Comparison of ENCODE assay signal across 19 cellular contexts in genomic region chr11:70525006-70525405, GRCh38.
DNase-seq lines count a peak whose midpoint lies in the region; ATAC-seq and TF ChIP-seq lines count a peak whose summit lies in the region.
"Had no signal": no experiment of that assay in that cellular context is flagged by ENCODE, and none has a peak within 500 bp of the region (broad histone marks: within the 10 kb centered on the region; RNA-seq: fewer than 3 reads in every experiment).

No MANE protein-coding gene starts in this region.

- TF ChIP-seq CTCF in BE2C (IDR thresholded peaks at IDR 0.05; ENCODE audit: low read depth, low read length) (no peak), GM23338 (conservative IDR thresholded peaks at IDR 0.05; ENCODE audit: low read depth in 2 of 2) (no peak), OCI-LY3 (IDR thresholded peaks at IDR 0.05; ENCODE audit: low read depth, low read length) (no peak)

- no peak overlapping the region; the same call in none of the 2 replicates for H3K27ac Mint-ChIP-seq in GM23338
- H3K27ac Mint-ChIP-seq: CD8-positive, alpha-beta memory T cell; HFFc6; stimulated activated naive CD8-positive, alpha-beta T cell treated with anti-CD3 and anti-CD28 coated beads, Interleukin-15, Interleukin-2, amounts not matched to agents 100 ng/mL and 50 ng/mL, for 24 hours had no signal

- H3K4me3 ChIP-seq in BE2C (ENCODE audit: low read depth, low read length) (no peak overlapping the region), GM23338 (no peak overlapping the region), OCI-LY3 (ENCODE audit: low read length) (peak overlapping the region; percentile 67), right cardiac atrium (ENCODE audit: low read length) (no peak overlapping the region)
- H3K4me3 ChIP-seq: sigmoid colon, transverse colon had no signal

- ATAC-seq in GM23338 = no peak; the same call in 2 of the 3 replicates
- ATAC-seq in right cardiac atrium = no peak
- ATAC-seq in GM21723 (IDR thresholded peaks at IDR 0.05; ENCODE audit: unreplicated experiment) = no peak
- ATAC-seq in HG02870 (IDR thresholded peaks at IDR 0.05; ENCODE audit: unreplicated experiment) = no peak

- DNase-seq in BE2C = peak; percentile 72
- DNase-seq in GM23338 (ENCODE audit: low spot score) = no peak
- DNase-seq in right cardiac atrium = peak in 2 of 3 donors; percentile 3 to 30
- no peak for DNase-seq in CD1c-positive myeloid dendritic cell (ENCODE audit: extremely low spot score)
- DNase-seq in stimulated activated CD4-positive, alpha-beta T cell treated with anti-CD3 and anti-CD28 coated beads, Interleukin-4, amount 100 ng/mL, for 4 hours = no peak
- DNase-seq: activated CD8-positive, alpha-beta memory T cell treated with anti-CD3 and anti-CD28 coated beads, Interleukin-2, amount 50 U/mL, for 48 hours; activated effector memory CD4-positive, alpha-beta T cell treated with Interleukin-2 at 50 U/mL for 16 hours; amniotic stem cell; CD8-positive, alpha-beta memory T cell; HFFc6; KG1; MV-4-11; sigmoid colon; T-helper 1 cell; transverse colon had no signal

- no peaks in the 10 kb centered on the region for H3F3A ChIP-seq in GM23338 (replicated peaks; ENCODE audit: low read depth)

- H3K9me3 ChIP-seq in BE2C (no peaks in the 10 kb centered on the region), OCI-LY3 (ENCODE audit: insufficient read depth, low read length) (peaks cover 5% of the 10 kb centered on the region; the same call in 1 of the 2 replicates), right cardiac atrium (ENCODE audit: control insufficient read depth, low read length) (no peaks in the 10 kb centered on the region)
- H3K9me3 ChIP-seq: sigmoid colon, transverse colon had no signal

- 0 out of 3 replicates have a peak, but pooled peaks cover 3% of the 10 kb centered on the region for H3K9me3 Mint-ChIP-seq in GM23338
- H3K9me3 Mint-ChIP-seq: stimulated activated naive CD8-positive, alpha-beta T cell treated with anti-CD3 and anti-CD28 coated beads, Interleukin-15, Interleukin-2, amounts not matched to agents 100 ng/mL and 50 ng/mL, for 24 hours had no signal

- H3K79me2 ChIP-seq in GM23338 (replicated peaks; ENCODE audit: insufficient read depth) = peaks cover 11% of the 10 kb centered on the region; the same call in 1 of the 2 replicates
- no peaks in the 10 kb centered on the region for H3K79me2 ChIP-seq in OCI-LY3 (ENCODE audit: low read length)

- H3K4me2 ChIP-seq in GM23338 (peak overlapping the region; percentile 71), OCI-LY3 (ENCODE audit: low read length) (peak overlapping the region; percentile 85)

- H3K9ac ChIP-seq in OCI-LY3 (ENCODE audit: low read length) = peak overlapping the region; percentile 38; the same call in 1 of the 2 replicates

- peaks cover 31% of the 10 kb centered on the region for H3K27me3 Mint-ChIP-seq in GM23338 (ENCODE audit: insufficient read depth, low read depth, poor library complexity)

- H3K27ac ChIP-seq in GM23338 (ENCODE audit: low read depth) (peak overlapping the region; percentile 69; the same call in 1 of the 2 replicates), OCI-LY3 (ENCODE audit: low read length) (peak overlapping the region; percentile 27), right cardiac atrium (ENCODE audit: low read length) (no peak overlapping the region)
- H3K27ac ChIP-seq: sigmoid colon, transverse colon had no signal

- 63% methylated on average over 9 of the region's 9 CpGs for WGBS in right cardiac atrium

- intact Hi-C loops in right cardiac atrium (cut with DNase I) = no loop called here

- H3K36me3 Mint-ChIP-seq in GM23338 (ENCODE audit: low read depth) = peaks cover 3% of the 10 kb centered on the region; the same call in 1 of the 3 replicates
- H3K36me3 Mint-ChIP-seq: CD8-positive, alpha-beta memory T cell had no signal

- H3K36me3 ChIP-seq in BE2C (no peaks in the 10 kb centered on the region), GM23338 (ENCODE audit: insufficient read depth) (no peaks in the 10 kb centered on the region), OCI-LY3 (replicated peaks; ENCODE audit: low read depth, low read length) (no peaks in the 10 kb centered on the region)
- H3K36me3 ChIP-seq: sigmoid colon, transverse colon had no signal

- H3K4me1 ChIP-seq in BE2C (peaks cover 28% of the 10 kb centered on the region), GM23338 (ENCODE audit: insufficient read depth) (peaks cover 25% of the 10 kb centered on the region), OCI-LY3 (ENCODE audit: low read length) (peaks cover 56% of the 10 kb centered on the region), right cardiac atrium (ENCODE audit: control insufficient read depth, insufficient read depth, low read length) (no peaks in the 10 kb centered on the region)
- H3K4me1 ChIP-seq: sigmoid colon, transverse colon had no signal

- no peaks in the 10 kb centered on the region for H3K9me2 ChIP-seq in GM23338 (ENCODE audit: insufficient read depth)

- no peaks in the 10 kb centered on the region; the same call in 1 of the 2 replicates for H4K20me1 ChIP-seq in GM23338 (replicated peaks; ENCODE audit: insufficient read depth)
- no peaks in the 10 kb centered on the region for H4K20me1 ChIP-seq in OCI-LY3 (ENCODE audit: insufficient read depth, low read length)

- H2AFZ ChIP-seq in GM23338 (no peak overlapping the region), OCI-LY3 (ENCODE audit: low read depth, low read length) (no peak overlapping the region; the same call in 1 of the 2 replicates)

- no peak overlapping the region; the same call in 2 of the 3 replicates for H3K4me3 Mint-ChIP-seq in GM23338
- H3K4me3 Mint-ChIP-seq: CD8-positive, alpha-beta memory T cell; HFFc6; stimulated activated naive CD8-positive, alpha-beta T cell treated with anti-CD3 and anti-CD28 coated beads, Interleukin-15, Interleukin-2, amounts not matched to agents 100 ng/mL and 50 ng/mL, for 24 hours had no signal

- peaks cover 69% of the 10 kb centered on the region for H3K4me1 Mint-ChIP-seq in GM23338
- H3K4me1 Mint-ChIP-seq: CD8-positive, alpha-beta memory T cell had no signal

- H3K27me3 ChIP-seq in BE2C (no peaks in the 10 kb centered on the region), GM23338 (ENCODE audit: insufficient read depth) (no peaks in the 10 kb centered on the region), OCI-LY3 (ENCODE audit: low read depth, low read length) (no peaks in the 10 kb centered on the region), right cardiac atrium (ENCODE audit: control insufficient read depth, insufficient read depth) (no peaks in the 10 kb centered on the region)
- H3K27me3 ChIP-seq: sigmoid colon, transverse colon had no signal

TF ChIP-seq in GM23338, 12 proteins besides CTCF, POLR2A, EP300 and RAD21:
- TF ChIP-seq ETS1 (IDR thresholded peaks at IDR 0.05) = no peak
- TF ChIP-seq STAT1 (IDR thresholded peaks at IDR 0.05; ENCODE audit: unreplicated experiment) = no peak
- no peak for TF ChIP-seq EZH2phosphoT487 (IDR thresholded peaks at IDR 0.05; ENCODE audit: unreplicated experiment)
- no peak for TF ChIP-seq CREB1 (CRISPR knock-in tag; IDR thresholded peaks at IDR 0.05; ENCODE audit: low read depth)

Comparison
In these comparisons a context has a peak if more than half of its experiments do, and no peak if none do; other contexts are left out.
1. DNase-seq: peak in BE2C (single experiment) and right cardiac atrium (2 of 3); none in GM23338 (single experiment), CD1c-positive myeloid dendritic cell (single experiment) and stimulated activated CD4-positive, alpha-beta T cell treated with anti-CD3 and anti-CD28 coated beads, Interleukin-4, amount 100 ng/mL, for 4 hours (0 of 2).